Comparison of ENCODE assay signal across 14 cellular contexts in the genomic region with DNA sequence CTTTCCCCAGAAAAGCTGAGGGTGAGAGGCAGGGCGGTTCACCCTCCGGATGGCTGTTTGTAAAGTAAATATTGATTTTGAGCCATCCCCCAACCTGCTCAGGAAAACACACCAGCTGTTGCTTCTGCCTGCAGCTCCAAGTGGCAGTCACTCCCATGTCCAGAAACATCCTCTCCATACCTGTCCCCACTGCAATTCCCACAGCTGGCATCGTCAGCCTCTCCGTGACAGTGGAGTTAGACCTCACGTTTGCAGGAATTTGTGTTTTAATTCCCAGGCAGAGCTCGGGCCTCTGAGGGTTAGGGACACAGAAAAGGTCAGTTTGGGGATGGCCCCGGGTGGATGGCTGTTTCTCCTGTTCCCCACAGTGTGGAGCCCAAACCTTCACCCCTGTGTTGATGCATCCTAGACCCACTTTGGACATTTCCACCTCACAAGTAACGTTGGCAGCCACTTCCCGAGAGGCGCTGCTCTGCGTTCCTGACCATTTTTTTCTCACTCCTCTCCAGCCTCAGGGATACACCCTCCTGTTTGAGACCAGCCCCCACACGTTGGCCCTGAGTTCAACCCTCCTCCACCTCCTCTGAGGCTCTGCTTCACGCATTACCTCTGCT. TPM values are rescaled to one million over a fixed set of nuclear protein-coding genes. Genes with fewer than 3 reads are reported as not detected.
DNase-seq lines count a peak whose midpoint lies in the region; ATAC-seq and TF ChIP-seq lines count a peak whose summit lies in the region.
"Had no signal": no experiment of that assay in that cellular context is flagged by ENCODE, and none has a peak within 500 bp of the region (broad histone marks: within the 10 kb centered on the region; RNA-seq: fewer than 3 reads in every experiment).

No MANE protein-coding gene starts in this region.

- WGBS in mammary epithelial cell (ENCODE audit: low coverage, missing lambda C conversion rate), result 39% methylated on average over 13 of the region's 13 CpGs
- WGBS in aorta, 2 donors, result 29 to 37% methylated on average over 13 of the region's 13 CpGs

- in situ Hi-C loops in mammary epithelial cell (cut with MboI; ENCODE audit: low sequenced_read_pairs in 2 of 2), result no loop called here

- H3K36me3 Mint-ChIP-seq in naive thymus-derived CD4-positive, alpha-beta T cell, result no peaks in the 10 kb centered on the region
- H3K36me3 Mint-ChIP-seq: activated naive CD8-positive, alpha-beta T cell treated with anti-CD3 and anti-CD28 coated beads, Interleukin-2, amount 10 ng/mL, durations not matched to agents 7 days and 5 days; stimulated activated effector memory CD8-positive, alpha-beta T cell treated with anti-CD3 and anti-CD28 coated beads, Interleukin-12 subunit alpha, Interleukin-12 subunit beta, amount 100 ng/mL, for 72 hours had no signal

- TF ChIP-seq POLR2A in breast epithelium (IDR thresholded peaks at IDR 0.05), result no peak

- no peak overlapping the region for H3K9ac ChIP-seq in mammary epithelial cell (ENCODE audit: insufficient read depth, low read length)

- H3K27ac ChIP-seq in breast epithelium (peak overlapping the region; percentile 70 to 73), mammary epithelial cell (ENCODE audit: insufficient read depth, low read depth, low read length) (no peak overlapping the region), aorta (ENCODE audit: low read depth in 1 of 2, low read length in 2 of 2) (no peak overlapping the region)
- H3K27ac ChIP-seq in naive thymus-derived CD4-positive, alpha-beta T cell (ENCODE audit: low read depth, low read length), result no peak overlapping the region

- BruUV-seq in mammary epithelial cell (replicated peaks; lab: Mats Ljungman, UMichigan), result no TSS peak

- dilution Hi-C loops in mammary epithelial cell (cut with HindIII; ENCODE audit: low sequenced_read_pairs), result no loop called here

- H3K27me3 Mint-ChIP-seq in naive thymus-derived CD4-positive, alpha-beta T cell, result peaks cover 0 to 25% (median 13%) of the 10 kb centered on the region in 5 donors

- H4K20me1 ChIP-seq in mammary epithelial cell (ENCODE audit: insufficient read depth, low read length), result no peaks in the 10 kb centered on the region

- H3K4me3 Mint-ChIP-seq in naive thymus-derived CD4-positive, alpha-beta T cell, result no peak overlapping the region
- H3K4me3 Mint-ChIP-seq: activated naive CD8-positive, alpha-beta T cell treated with anti-CD3 and anti-CD28 coated beads, Interleukin-2, amount 10 ng/mL, durations not matched to agents 7 days and 5 days; stimulated activated effector memory CD8-positive, alpha-beta T cell treated with anti-CD3 and anti-CD28 coated beads, Interleukin-12 subunit alpha, Interleukin-12 subunit beta, amount 100 ng/mL, for 72 hours had no signal

- no peak overlapping the region for H3K27ac Mint-ChIP-seq in naive thymus-derived CD4-positive, alpha-beta T cell
- H3K27ac Mint-ChIP-seq: activated naive CD8-positive, alpha-beta T cell treated with anti-CD3 and anti-CD28 coated beads, Interleukin-2, amount 10 ng/mL, durations not matched to agents 7 days and 5 days; stimulated activated effector memory CD8-positive, alpha-beta T cell treated with anti-CD3 and anti-CD28 coated beads, Interleukin-12 subunit alpha, Interleukin-12 subunit beta, amount 100 ng/mL, for 72 hours had no signal

- H3K4me2 ChIP-seq in mammary epithelial cell (ENCODE audit: insufficient read depth, low read depth, low read length), result no peak overlapping the region

- no peak for DNase-seq in breast epithelium (ENCODE audit: low spot score in 2 of 2)
- no peak for DNase-seq in mammary epithelial cell
- DNase-seq in SW480 (ENCODE audit: low spot score), result peak; percentile 32
- peak; percentile 53 for DNase-seq in left lobe of liver (ENCODE audit: low spot score)
- DNase-seq in aorta, result no peak
- DNase-seq in NCI-H128 (lab: John Stamatoyannopoulos, UW; ENCODE audit: unreplicated experiment), result no peak
- DNase-seq in naive thymus-derived CD4-positive, alpha-beta T cell, result no peak
- DNase-seq: ACHN; activated naive CD8-positive, alpha-beta T cell treated with anti-CD3 and anti-CD28 coated beads, Interleukin-2, amount 10 ng/mL, durations not matched to agents 7 days and 5 days; foreskin fibroblast; nucleus accumbens; T1000 had no signal

- TF ChIP-seq CTCF in breast epithelium (IDR thresholded peaks at IDR 0.05), result peak in 1 of 3 donors; percentile 11
- no peak for TF ChIP-seq CTCF in mammary epithelial cell (conservative IDR thresholded peaks at IDR 0.05 in 1 of 2, IDR thresholded peaks at IDR 0.05 in 1 of 2; ENCODE audit: extremely low read depth in 1 of 2, insufficient read depth in 1 of 2, low read depth in 1 of 2, low read length in 2 of 2)

- intact Hi-C loops in breast epithelium (cut with DNase I; ENCODE audit: low total_unique reads) (loop anchor here (10.0 kb wide), 1 partner anchor 53 kb away; no protein-coding TSS in a partner anchor), mammary epithelial cell (cut with micrococcal nuclease) (no loop called here), aorta (cut with DNase I) (no loop called here)
- intact Hi-C loops in naive thymus-derived CD4-positive, alpha-beta T cell (cut with micrococcal nuclease), result no loop called here

- peaks cover 0 to 8% (median 0%) of the 10 kb centered on the region in 7 donors for H3K4me1 Mint-ChIP-seq in naive thymus-derived CD4-positive, alpha-beta T cell
- H3K4me1 Mint-ChIP-seq: activated naive CD8-positive, alpha-beta T cell treated with anti-CD3 and anti-CD28 coated beads, Interleukin-2, amount 10 ng/mL, durations not matched to agents 7 days and 5 days had no signal

- no peak overlapping the region for H3K4me3 ChIP-seq in breast epithelium
- no peak overlapping the region for H3K4me3 ChIP-seq in mammary epithelial cell (replicated peaks in 1 of 3; ENCODE audit: insufficient read depth in 1 of 3, low read depth in 2 of 3, low read length in 3 of 3)
- no peak overlapping the region for H3K4me3 ChIP-seq in aorta (ENCODE audit: low read length in 2 of 2)
- H3K4me3 ChIP-seq in naive thymus-derived CD4-positive, alpha-beta T cell (ENCODE audit: low read length), result no peak overlapping the region

- POLR2A ChIA-PET in naive thymus-derived CD4-positive, alpha-beta T cell (lab: Charles Lee), result no interaction called here

- H3K4me1 ChIP-seq in breast epithelium, result peaks cover 0 to 9% of the 10 kb centered on the region in 2 donors
- H3K4me1 ChIP-seq in mammary epithelial cell (ENCODE audit: insufficient read depth, low read length), result no peaks in the 10 kb centered on the region
- H3K4me1 ChIP-seq in aorta (ENCODE audit: control insufficient read depth in 1 of 2, insufficient read depth in 2 of 2, low read length in 2 of 2), result peaks cover 0 to 7% of the 10 kb centered on the region in 2 donors
- no peaks in the 10 kb centered on the region for H3K4me1 ChIP-seq in naive thymus-derived CD4-positive, alpha-beta T cell (ENCODE audit: control insufficient read depth in 2 of 2, insufficient read depth in 2 of 2, low read length in 2 of 2)

- H3K27me3 ChIP-seq in breast epithelium (no peaks in the 10 kb centered on the region), mammary epithelial cell (ENCODE audit: insufficient read depth, low read length) (peaks cover 8% of the 10 kb centered on the region), aorta (ENCODE audit: control insufficient read depth in 1 of 2, insufficient read depth in 2 of 2, low read length in 1 of 2) (no peaks in the 10 kb centered on the region)
- H3K27me3 ChIP-seq in naive thymus-derived CD4-positive, alpha-beta T cell (ENCODE audit: control insufficient read depth in 2 of 2, insufficient read depth in 2 of 2, low read length in 2 of 2), result no peaks in the 10 kb centered on the region

- H3K9me3 Mint-ChIP-seq in naive thymus-derived CD4-positive, alpha-beta T cell, result no peaks in the 10 kb centered on the region
- H3K9me3 Mint-ChIP-seq: activated naive CD8-positive, alpha-beta T cell treated with anti-CD3 and anti-CD28 coated beads, Interleukin-2, amount 10 ng/mL, durations not matched to agents 7 days and 5 days; stimulated activated effector memory CD8-positive, alpha-beta T cell treated with anti-CD3 and anti-CD28 coated beads, Interleukin-12 subunit alpha, Interleukin-12 subunit beta, amount 100 ng/mL, for 72 hours had no signal

- H2AFZ ChIP-seq in mammary epithelial cell (ENCODE audit: low read depth, low read length), result no peak overlapping the region

- CTCF ChIA-PET in mammary epithelial cell (lab: Charles Lee; ENCODE audit: low non-redundant PET), result no interaction called here
- CTCF ChIA-PET in naive thymus-derived CD4-positive, alpha-beta T cell (lab: Charles Lee), result no interaction called here

- H3K79me2 ChIP-seq in mammary epithelial cell (ENCODE audit: insufficient read depth, low read length), result no peaks in the 10 kb centered on the region

- H3K36me3 ChIP-seq in breast epithelium, result no peaks in the 10 kb centered on the region
- no peaks in the 10 kb centered on the region for H3K36me3 ChIP-seq in mammary epithelial cell (ENCODE audit: insufficient read depth, low read length)
- no peaks in the 10 kb centered on the region for H3K36me3 ChIP-seq in aorta (ENCODE audit: control insufficient read depth in 1 of 2, insufficient read depth in 2 of 2, low read length in 1 of 2)
- no peaks in the 10 kb centered on the region for H3K36me3 ChIP-seq in naive thymus-derived CD4-positive, alpha-beta T cell (ENCODE audit: control insufficient read depth in 2 of 3, insufficient read depth in 3 of 3, low read length in 3 of 3)

- H3K9me3 ChIP-seq in breast epithelium (no peaks in the 10 kb centered on the region), mammary epithelial cell (replicated peaks; ENCODE audit: insufficient read depth, low read length) (no peaks in the 10 kb centered on the region), aorta (ENCODE audit: control insufficient read depth, low read length) (no peaks in the 10 kb centered on the region)
- H3K9me3 ChIP-seq in naive thymus-derived CD4-positive, alpha-beta T cell (ENCODE audit: control insufficient read depth in 2 of 3, low read length in 3 of 3), result no peaks in the 10 kb centered on the region

- ATAC-seq in left lobe of liver (peak; percentile 79), aorta (ENCODE audit: low FRiP score) (peak; percentile 36), HG03354 (IDR thresholded peaks at IDR 0.05; ENCODE audit: poor library complexity, severe bottlenecking, unreplicated experiment) (no peak)
- no peak for ATAC-seq in naive thymus-derived CD4-positive, alpha-beta T cell
- ATAC-seq: stimulated activated effector memory CD8-positive, alpha-beta T cell treated with anti-CD3 and anti-CD28 coated beads, Interleukin-12 subunit alpha, Interleukin-12 subunit beta, amount 100 ng/mL, for 72 hours had no signal

RNA-seq across cellular contexts. Expression of a gene that starts 11.8 kb away (rescaled TPM):
- total RNA-seq in breast epithelium, result 10 to 100 TPM in 2 of 3 donors, 1 to 10 TPM in 1; 4.3 to 34.7 (median 20.6) TPM
- total RNA-seq in mammary epithelial cell, result 1 to 10 TPM in 1 of 2 donors, under 1 TPM in 1; 0.87 to 1.7 TPM
- 0.44 TPM for polyA plus RNA-seq in mammary epithelial cell
- not detected for polyA minus RNA-seq in mammary epithelial cell
- total RNA-seq in left lobe of liver, result 4.3 TPM
- total RNA-seq in aorta, result 10 to 100 TPM; 10.3 to 16.0 TPM
- 1 to 10 TPM in 1 of 2 donors, not detected in 1; 3.3 TPM for polyA plus RNA-seq in aorta
- 10 to 100 TPM in 2 of 5 experiments, 1 to 10 TPM in 3; 5.2 to 15.9 (median 6.7) TPM for total RNA-seq in naive thymus-derived CD4-positive, alpha-beta T cell
- polyA plus RNA-seq in naive thymus-derived CD4-positive, alpha-beta T cell, result 1 to 10 TPM; 3.5 to 7.1 TPM

Comparison
In these comparisons a context has a peak if more than half of its experiments do, and no peak if none do; other contexts are left out.
1. H3K27ac ChIP-seq: peak in breast epithelium (2 of 2); none in mammary epithelial cell (single experiment), aorta (0 of 2) and naive thymus-derived CD4-positive, alpha-beta T cell (single experiment).
2. DNase-seq: peak in SW480 (single experiment) and left lobe of liver (single experiment); none in breast epithelium (0 of 2), mammary epithelial cell (single experiment), aorta (0 of 2), NCI-H128 (single experiment) and naive thymus-derived CD4-positive, alpha-beta T cell (0 of 9).
3. ATAC-seq: peak in left lobe of liver (single experiment) and aorta (single experiment); none in naive thymus-derived CD4-positive, alpha-beta T cell (single experiment) and HG03354 (single experiment).